Comparison of ENCODE assay signal across 16 cellular contexts in genomic region chr6:24600903-24601302, GRCh38. TPM values are rescaled to one million over a fixed set of nuclear protein-coding genes. Genes with fewer than 3 reads are reported as not detected.
DNase-seq lines count a peak whose midpoint lies in the region; ATAC-seq, FAIRE-seq and TF ChIP-seq lines count a peak whose summit lies in the region.
"Had no signal": no experiment of that assay in that cellular context is flagged by ENCODE, and none has a peak within 500 bp of the region (broad histone marks: within the 10 kb centered on the region; RNA-seq: fewer than 3 reads in every experiment).

No MANE protein-coding gene starts in this region.

- H3K27me3 Mint-ChIP-seq in activated T-helper 17 cell treated with anti-CD3 and anti-CD28 coated beads, Interleukin-2, amount 50 U/mL, for 72 hours: peaks cover 3% of the 10 kb centered on the region

- no peaks in the 10 kb centered on the region for H3K36me3 Mint-ChIP-seq in activated T-helper 17 cell treated with anti-CD3 and anti-CD28 coated beads, Interleukin-2, amount 50 U/mL, for 72 hours (ENCODE audit: low read depth)

- POLR2A ChIA-PET in HepG2 (lab: Yijun Ruan, JAX): no interaction called here

- H3K9ac ChIP-seq in HepG2 (ENCODE audit: insufficient read depth, low read depth, low read length) (no peak overlapping the region), KMS-11 (no peak overlapping the region)
- H3K9ac ChIP-seq: BLaER1 had no signal

- H3K4me3 ChIP-seq in HepG2 (replicated peaks in 1 of 3; ENCODE audit: insufficient read depth in 1 of 3, low read depth in 2 of 3, low read length in 3 of 3) (no peak overlapping the region), right lobe of liver (no peak overlapping the region), KMS-11 (IDR thresholded peaks at IDR 0.05; ENCODE audit: insufficient read depth, low read depth, low read length) (no peak overlapping the region)
- H3K4me3 ChIP-seq: BLaER1 had no signal

- TF ChIP-seq EP300 in HepG2 (IDR thresholded peaks at IDR 0.05; ENCODE audit: low read depth in 2 of 2, low read length in 2 of 2): no peak
- no peak for TF ChIP-seq EP300 in HepG2 (CRISPR knock-in tag; IDR thresholded peaks at IDR 0.05; ENCODE audit: borderline replicate concordance)

- no TSS peak for BruUV-seq in HepG2 (replicated peaks; lab: Mats Ljungman, UMichigan)

- H3K4me1 ChIP-seq in HepG2 (ENCODE audit: insufficient read depth, low read length): no peaks in the 10 kb centered on the region
- no peaks in the 10 kb centered on the region for H3K4me1 ChIP-seq in right lobe of liver
- no peaks in the 10 kb centered on the region for H3K4me1 ChIP-seq in KMS-11 (ENCODE audit: low read depth, poor library complexity, severe bottlenecking)
- H3K4me1 ChIP-seq: BLaER1 had no signal

- peaks cover 0 to 3% of the 10 kb centered on the region in 2 experiments; a peak in 1 of 5 replicates for H3K27me3 ChIP-seq in HepG2 (ENCODE audit: control insufficient read depth in 1 of 2, insufficient read depth in 2 of 2, low read length in 2 of 2)
- H3K27me3 ChIP-seq in right lobe of liver: no peaks in the 10 kb centered on the region
- H3K27me3 ChIP-seq in KMS-11 (ENCODE audit: insufficient read depth, low read depth): no peaks in the 10 kb centered on the region
- H3K27me3 ChIP-seq: BLaER1 had no signal

- H3K9me3 ChIP-seq in HepG2 (ENCODE audit: low read length): no peaks in the 10 kb centered on the region
- H3K9me3 ChIP-seq in right lobe of liver: no peaks in the 10 kb centered on the region
- H3K9me3 ChIP-seq: BLaER1 had no signal

- intact Hi-C loops in HepG2 (cut with micrococcal nuclease; ENCODE audit: unreplicated experiment): no loop called here
- intact Hi-C loops in right lobe of liver (cut with DNase I): no loop called here

- WGBS in HepG2 (ENCODE audit: low lambda C conversion rate): 28% methylated on average over 4 of the region's 4 CpGs
- WGBS in right lobe of liver (ENCODE audit: insufficient coverage, low coverage, low lambda C conversion rate, missing lambda C conversion rate): 42% methylated on average over 4 of the region's 4 CpGs

- H3K4me1 Mint-ChIP-seq in activated T-helper 17 cell treated with anti-CD3 and anti-CD28 coated beads, Interleukin-2, amount 50 U/mL, for 72 hours: no peaks in the 10 kb centered on the region

- no peaks in the 10 kb centered on the region for H3K9me3 Mint-ChIP-seq in activated T-helper 17 cell treated with anti-CD3 and anti-CD28 coated beads, Interleukin-2, amount 50 U/mL, for 72 hours

- CTCF ChIA-PET in HepG2 (lab: Yijun Ruan, JAX; ENCODE audit: low intra/inter-chr PET ratio, low total read pairs): no interaction called here

- no peak overlapping the region for H3K4me2 ChIP-seq in HepG2 (ENCODE audit: low read depth, low read length)
- no peak overlapping the region for H3K4me2 ChIP-seq in KMS-11
- H3K4me2 ChIP-seq: BLaER1 had no signal

- TF ChIP-seq CTCF in HepG2 (CRISPR knock-in tag; IDR thresholded peaks at IDR 0.05) (peak; percentile 42), right lobe of liver (IDR thresholded peaks at IDR 0.05) (peak in 1 of 4 donors; percentile 17), KMS-11 (conservative IDR thresholded peaks at IDR 0.05; ENCODE audit: low read depth, low read length) (peak; percentile 37; the same call in 1 of the 2 replicates)

- peak overlapping the region; percentile 66 for H3K27ac Mint-ChIP-seq in activated T-helper 17 cell treated with anti-CD3 and anti-CD28 coated beads, Interleukin-2, amount 50 U/mL, for 72 hours

- no peak for TF ChIP-seq RAD21 in HepG2 (CRISPR knock-in tag; IDR thresholded peaks at IDR 0.05)

- FAIRE-seq in HepG2 (lab: Jason Lieb, UNC): no peak
- FAIRE-seq: G401.6 had no signal

- H3K27ac ChIP-seq in HepG2 (ENCODE audit: extremely low read length, insufficient read depth, low read length) (no peak overlapping the region), right lobe of liver (no peak overlapping the region), KMS-11 (no peak overlapping the region)
- H3K27ac ChIP-seq: BLaER1 had no signal

- H3K36me3 ChIP-seq in HepG2 (replicated peaks in 1 of 2; ENCODE audit: control insufficient read depth in 1 of 2, insufficient read depth in 2 of 2, low read length in 2 of 2) (no peaks in the 10 kb centered on the region), right lobe of liver (no peaks in the 10 kb centered on the region), KMS-11 (ENCODE audit: insufficient read depth) (no peaks in the 10 kb centered on the region)
- H3K36me3 ChIP-seq: BLaER1 had no signal

- no peak overlapping the region for H2AFZ ChIP-seq in HepG2 (ENCODE audit: low read length)
- H2AFZ ChIP-seq in KMS-11 (ENCODE audit: low read depth): no peak overlapping the region

- in situ Hi-C loops in HepG2 (cut with HindIII; ENCODE audit: extremely low pct_ligation_motif_present, low pct_unique_long_range_greater_than_20kb): no loop called here

- H3K79me2 ChIP-seq in HepG2 (ENCODE audit: insufficient read depth, low read length): no peaks in the 10 kb centered on the region
- no peaks in the 10 kb centered on the region for H3K79me2 ChIP-seq in KMS-11 (ENCODE audit: insufficient read depth, low read depth)

- DNase-seq in HepG2 (ENCODE audit: low spot score) (no peak), right lobe of liver (no peak), T-helper 2 cell (no peak), medulla oblongata (ENCODE audit: extremely low spot score) (no peak), NCI-H2081 (lab: John Stamatoyannopoulos, UW) (no peak)
- DNase-seq: activated naive CD4-positive, alpha-beta T cell; kidney glomerular epithelial cell; NCI-H510A treated with DMSO at 0.1 percent for 48 hours; T1000 had no signal

- H3K4me3 Mint-ChIP-seq in activated T-helper 17 cell treated with anti-CD3 and anti-CD28 coated beads, Interleukin-2, amount 50 U/mL, for 72 hours: no peak overlapping the region

- ATAC-seq in HepG2 (no peak), right lobe of liver (no peak), HG03025 (IDR thresholded peaks at IDR 0.05; ENCODE audit: low FRiP score, unreplicated experiment) (no peak)
- no peak for ATAC-seq in activated T-helper 17 cell treated with anti-CD3 and anti-CD28 coated beads, Interleukin-2, amount 50 U/mL, for 72 hours (replicated peaks)
- ATAC-seq: Right ventricle myocardium inferior had no signal

- H4K20me1 ChIP-seq in HepG2 (ENCODE audit: insufficient read depth, low read length) (no peaks in the 10 kb centered on the region), KMS-11 (ENCODE audit: insufficient read depth) (no peaks in the 10 kb centered on the region)
- H4K20me1 ChIP-seq: BLaER1 had no signal

- TF ChIP-seq POLR2A in HepG2 (IDR thresholded peaks at IDR 0.05; ENCODE audit: insufficient read depth in 1 of 2, low read depth in 2 of 2, low read length in 2 of 2) (no peak), right lobe of liver (IDR thresholded peaks at IDR 0.05) (no peak)

TF ChIP-seq in HepG2, 621 proteins besides CTCF, POLR2A, EP300 and RAD21 (continues in another document):
- TF ChIP-seq ZNF749 (CRISPR knock-in tag; IDR thresholded peaks at IDR 0.05; ENCODE audit: borderline replicate concordance) (no peak), ZNF549 (CRISPR knock-in tag; IDR thresholded peaks at IDR 0.05) (no peak), JDP2 (CRISPR knock-in tag; IDR thresholded peaks at IDR 0.05; ENCODE audit: borderline replicate concordance) (no peak), SMAD1 (CRISPR knock-in tag; IDR thresholded peaks at IDR 0.05; ENCODE audit: borderline replicate concordance, low read depth) (no peak), RFX1 (IDR thresholded peaks at IDR 0.05) (no peak), XRCC5 (optimal IDR thresholded peaks at IDR 0.05; ENCODE audit: low read length) (no peak), HCFC1 (IDR thresholded peaks at IDR 0.05; ENCODE audit: low read depth, low read length) (no peak), ZNF816 (CRISPR knock-in tag; IDR thresholded peaks at IDR 0.05; ENCODE audit: borderline replicate concordance) (no peak)

RNA-seq across cellular contexts. Expression of gene KIAA0319, which starts 45.1 kb away (rescaled TPM):
- total RNA-seq in HepG2 (2016; rRNA removed; fragmentation: Illumina TruSeq; extraction: Trizol): not detected in 2 replicates
- total RNA-seq in HepG2 (2016; cell fraction: cytosol; rRNA removed; fragmentation: Illumina TruSeq; extraction: Trizol; ENCODE audit: low read depth): not detected in 2 replicates
- 0.02 TPM in 1 of 2 replicates, not detected in the other for total RNA-seq in HepG2 (2016; cell fraction: insoluble cytoplasmic fraction; rRNA removed; fragmentation: Illumina TruSeq; extraction: Trizol)
- 0.03 TPM in 1 of 2 replicates, not detected in the other for total RNA-seq in HepG2 (2016; cell fraction: membrane; rRNA removed; fragmentation: Illumina TruSeq; extraction: Trizol)
- total RNA-seq in HepG2 (2016; cell fraction: nucleus; rRNA removed; fragmentation: Illumina TruSeq; extraction: Trizol): not detected in 2 replicates
- 0.01 TPM in 1 of 2 replicates, not detected in the other for polyA plus RNA-seq in HepG2 (2011; rRNA removed)
- polyA plus RNA-seq in HepG2 (2011; cell fraction: cytosol; rRNA removed): 0.01 TPM in 2 replicates
- polyA plus RNA-seq in HepG2 (2011; cell fraction: nucleus; rRNA removed): 0.03 TPM in 2 replicates
- polyA plus RNA-seq in HepG2 (2012): 0.04 TPM in 1 of 2 replicates, not detected in the other
- not detected in 2 replicates for polyA plus RNA-seq in HepG2 (2016; cell fraction: cytosol; fragmentation: Illumina TruSeq; extraction: Trizol; ENCODE audit: low read depth)
- not detected in 2 replicates for polyA plus RNA-seq in HepG2 (2016; cell fraction: insoluble cytoplasmic fraction; fragmentation: Illumina TruSeq; extraction: Trizol; ENCODE audit: low read depth)
- not detected in 2 replicates for polyA plus RNA-seq in HepG2 (2016; cell fraction: membrane; fragmentation: Illumina TruSeq; extraction: Trizol; ENCODE audit: low read depth)
- polyA plus RNA-seq in HepG2 (2016; cell fraction: nucleus; fragmentation: Illumina TruSeq; extraction: Trizol; ENCODE audit: insufficient read depth, low read depth): not detected in 2 replicates
- 0.12 and 7.9 TPM in 2 replicates for polyA minus RNA-seq in HepG2 (2011; rRNA and poly(A)+ RNA removed; ENCODE audit: low replicate concordance)
- not detected in 2 replicates for polyA minus RNA-seq in HepG2 (2011; cell fraction: cytosol; rRNA and poly(A)+ RNA removed)
- polyA minus RNA-seq in HepG2 (2011; cell fraction: nucleus; rRNA and poly(A)+ RNA removed): 0.13 TPM in 1 of 2 replicates, not detected in the other
- under 1 TPM in 1 of 6 experiments, not detected in 5; 0.02 TPM for total RNA-seq in right lobe of liver
- total RNA-seq in activated T-helper 17 cell treated with anti-CD3 and anti-CD28 coated beads, Interleukin-2, amount 50 U/mL, for 72 hours: under 1 TPM; 0.66 to 0.76 TPM
- total RNA-seq: renal cortical epithelial cell, Right ventricle myocardium inferior had no signal
